In genomic region chr12:120536064-120536791, GRCh38 we compare ENCODE assay signal across 8 cellular contexts. TPM values are rescaled to one million over a fixed set of nuclear protein-coding genes. Genes with fewer than 3 reads are reported as not detected.
DNase-seq lines count a peak whose midpoint lies in the region; ATAC-seq and TF ChIP-seq lines count a peak whose summit lies in the region.

No MANE protein-coding gene starts in this region.

- no peaks in the 10 kb centered on the region for H3K27me3 ChIP-seq in CD4-positive, CD25-positive, alpha-beta regulatory T cell (ENCODE audit: control insufficient read depth, insufficient read depth, low read length)
- H3K27me3 ChIP-seq in PC-3 (ENCODE audit: low read length) (no peaks in the 10 kb centered on the region), dorsolateral prefrontal cortex (no peaks in the 10 kb centered on the region), neutrophil (no peaks in the 10 kb centered on the region)

- no TSS peak for BruUV-seq in PC-3 (replicated peaks; lab: Mats Ljungman, UMichigan)

- peak overlapping the region; percentile 92 for H3K9ac ChIP-seq in PC-3 (ENCODE audit: low read length)

- H3K79me2 ChIP-seq in PC-3 (ENCODE audit: low read length): peaks cover 73% of the 10 kb centered on the region

- peak overlapping the region; percentile 95 to 99 (median 98) for H3K4me3 Mint-ChIP-seq in CD4-positive, CD25-positive, alpha-beta regulatory T cell

- H3F3A ChIP-seq in PC-3 (ENCODE audit: low read length, unreplicated experiment): peaks cover 18% of the 10 kb centered on the region

- H3K27me3 Mint-ChIP-seq in CD4-positive, CD25-positive, alpha-beta regulatory T cell: no peaks in the 10 kb centered on the region

- intact Hi-C loops in PC-3 (cut with micrococcal nuclease): loop anchor here (5.0 kb wide), 2 partner anchors 99 to 151 kb away; partner anchors contain the start of genes COX6A1 and MLEC
- intact Hi-C loops in dorsolateral prefrontal cortex (cut with DNase I): loop anchor here (5.0 kb wide), 2 partner anchors 39 to 41 kb away; partner anchors contain the start of gene DYNLL1 (in 1 of the 2)

- POLR2A ChIA-PET in PC-3 (lab: Charles Lee; ENCODE audit: unreplicated experiment): interaction anchor here (0.6 to 0.7 kb wide), 2 partner anchors 36 to 45 kb away, joined by 3 read pairs; partner anchors contain the start of gene POP5

- H3K9me3 ChIP-seq in CD4-positive, CD25-positive, alpha-beta regulatory T cell (ENCODE audit: control insufficient read depth in 2 of 2, low read length in 2 of 2): no peaks in the 10 kb centered on the region
- H3K9me3 ChIP-seq in PC-3 (ENCODE audit: low read length) (no peaks in the 10 kb centered on the region), neutrophil (no peaks in the 10 kb centered on the region)

- peak overlapping the region; percentile 94 for H3K4me3 ChIP-seq in CD4-positive, CD25-positive, alpha-beta regulatory T cell (ENCODE audit: low read depth, low read length)
- H3K4me3 ChIP-seq in PC-3 (ENCODE audit: low read length) (peak overlapping the region; percentile 92), dorsolateral prefrontal cortex (peak overlapping the region; percentile 64 to 100 (median 97)), neutrophil (ENCODE audit: low read depth in 1 of 2, low read length in 1 of 2) (peak overlapping the region; percentile 79 to 98)

- peaks cover 16% of the 10 kb centered on the region for H3K36me3 Mint-ChIP-seq in CD4-positive, CD25-positive, alpha-beta regulatory T cell

- H3K27ac Mint-ChIP-seq in CD4-positive, CD25-positive, alpha-beta regulatory T cell: peak overlapping the region; percentile 75 to 86 (median 76)

- CTCF ChIA-PET in PC-3 (lab: Charles Lee): interaction anchor here (0.5 kb wide), 1 partner anchor 9 kb away, joined by 3 read pairs; no protein-coding TSS in a partner anchor

- peaks cover 51% of the 10 kb centered on the region for H4K20me1 ChIP-seq in PC-3 (ENCODE audit: low read length)

- H3K9me2 ChIP-seq in PC-3 (replicated peaks; ENCODE audit: low read length): no peaks in the 10 kb centered on the region

- no peak overlapping the region for H2AFZ ChIP-seq in PC-3 (ENCODE audit: low read length)

- H3K4me1 Mint-ChIP-seq in CD4-positive, CD25-positive, alpha-beta regulatory T cell: peaks cover 35 to 69% (median 49%) of the 10 kb centered on the region in 4 donors

- H3K27ac ChIP-seq in CD4-positive, CD25-positive, alpha-beta regulatory T cell (ENCODE audit: insufficient read depth, low read length, poor library complexity, severe bottlenecking): peak overlapping the region; percentile 90
- H3K27ac ChIP-seq in PC-3 (ENCODE audit: low read length) (peak overlapping the region; percentile 70; the same call in 1 of the 2 replicates), dorsolateral prefrontal cortex (peak overlapping the region in 20 of 59 donors; percentile 4 to 96 (median 87)), neutrophil (peak overlapping the region; percentile 92)

- peak; percentile 14 to 69 (median 33) for DNase-seq in CD4-positive, CD25-positive, alpha-beta regulatory T cell
- peak; percentile 72 for DNase-seq in PC-3
- peak in 1 of 10 donors; percentile 26 for DNase-seq in dorsolateral prefrontal cortex
- DNase-seq in mesenteric fat pad (ENCODE audit: low spot score): no peak
- no peak for DNase-seq in H4 (ENCODE audit: low spot score)

- H3K36me3 ChIP-seq in CD4-positive, CD25-positive, alpha-beta regulatory T cell (ENCODE audit: control insufficient read depth, insufficient read depth, low read length): peaks cover 9% of the 10 kb centered on the region
- peaks cover 6% of the 10 kb centered on the region; the same call in 1 of the 2 replicates for H3K36me3 ChIP-seq in PC-3 (ENCODE audit: low read depth, low read length)
- H3K36me3 ChIP-seq in neutrophil: peaks cover 4% of the 10 kb centered on the region

- H3K4me1 ChIP-seq in CD4-positive, CD25-positive, alpha-beta regulatory T cell (ENCODE audit: control insufficient read depth, insufficient read depth, low read length, poor library complexity, severe bottlenecking): peaks cover 68% of the 10 kb centered on the region
- peaks cover 44% of the 10 kb centered on the region for H3K4me1 ChIP-seq in PC-3 (ENCODE audit: insufficient read depth, low read length)
- H3K4me1 ChIP-seq in neutrophil (ENCODE audit: control insufficient read depth in 1 of 2, insufficient read depth in 1 of 2, low read depth in 1 of 2, low read length in 1 of 2): peaks cover 66 to 68% of the 10 kb centered on the region in 2 experiments

- TF ChIP-seq CTCF in PC-3 (conservative IDR thresholded peaks at IDR 0.05; ENCODE audit: low read depth, low read length) (no peak), dorsolateral prefrontal cortex (IDR thresholded peaks at IDR 0.05 in 54 of 56, conservative IDR thresholded peaks at IDR 0.05 in 2 of 56; ENCODE audit: low read depth in 1 of 56, partially characterized antibody in 56 of 56) (no peak), neutrophil (IDR thresholded peaks at IDR 0.05) (no peak)

- ATAC-seq in CD4-positive, CD25-positive, alpha-beta regulatory T cell (ENCODE audit: low read depth in 2 of 2): peak in 1 of 2 donors; percentile 29
- peak; percentile 16 for ATAC-seq in PC-3
- ATAC-seq in HG03175 (IDR thresholded peaks at IDR 0.05; ENCODE audit: unreplicated experiment): no peak
- no peak for ATAC-seq in GM21825 (IDR thresholded peaks at IDR 0.05; ENCODE audit: unreplicated experiment)

- H3K9me3 Mint-ChIP-seq in CD4-positive, CD25-positive, alpha-beta regulatory T cell: no peaks in the 10 kb centered on the region

- peak overlapping the region; percentile 90 for H3K4me2 ChIP-seq in PC-3 (ENCODE audit: low read length)

RNA-seq across cellular contexts. Expression of gene RNF10, which starts 2.1 kb away (rescaled TPM):
- 434 TPM for total RNA-seq in CD4-positive, CD25-positive, alpha-beta regulatory T cell
- polyA plus RNA-seq in CD4-positive, CD25-positive, alpha-beta regulatory T cell: 100 to 1,000 TPM; 106 to 150 (median 114) TPM
- 79.7 and 161 TPM in 2 replicates for total RNA-seq in PC-3 (2014; rRNA removed)
- total RNA-seq in dorsolateral prefrontal cortex: 100 to 1,000 TPM; 177 to 288 (median 215) TPM
- total RNA-seq in mesenteric fat pad: 224 TPM
- 59.4 and 74.9 TPM in 2 replicates for total RNA-seq in H4 (2014; rRNA removed; shearing (Covaris generic))

RNA-seq across cellular contexts. Expression of gene COQ5, which starts 7.3 kb away (rescaled TPM):
- total RNA-seq in CD4-positive, CD25-positive, alpha-beta regulatory T cell: 11.5 TPM
- polyA plus RNA-seq in CD4-positive, CD25-positive, alpha-beta regulatory T cell: 10 to 100 TPM; 40.4 to 67.4 (median 45.9) TPM
- total RNA-seq in PC-3 (2014; rRNA removed): 40.4 and 41.2 TPM in 2 replicates
- total RNA-seq in dorsolateral prefrontal cortex: 10 to 100 TPM; 14.4 to 30.4 (median 22.9) TPM
- total RNA-seq in mesenteric fat pad: 23.3 TPM
- 47.9 and 50.9 TPM in 2 replicates for total RNA-seq in H4 (2014; rRNA removed; shearing (Covaris generic))

RNA-seq across cellular contexts. Expression of gene DYNLL1, which starts 40.3 kb away (rescaled TPM):
- total RNA-seq in CD4-positive, CD25-positive, alpha-beta regulatory T cell: 99.0 TPM
- 100 to 1,000 TPM; 480 to 692 (median 547) TPM for polyA plus RNA-seq in CD4-positive, CD25-positive, alpha-beta regulatory T cell
- total RNA-seq in PC-3 (2014; rRNA removed) (283 and 396 TPM in 2 replicates), dorsolateral prefrontal cortex (100 to 1,000 TPM; 262 to 795 (median 615) TPM), mesenteric fat pad (142 TPM)
- total RNA-seq in H4 (2014; rRNA removed; shearing (Covaris generic)): 538 and 559 TPM in 2 replicates

RNA-seq across cellular contexts. Expression of gene POP5, which starts 45.0 kb away (rescaled TPM):
- total RNA-seq in CD4-positive, CD25-positive, alpha-beta regulatory T cell: 32.3 TPM
- polyA plus RNA-seq in CD4-positive, CD25-positive, alpha-beta regulatory T cell: 10 to 100 TPM; 71.2 to 88.4 (median 79.0) TPM
- total RNA-seq in PC-3 (2014; rRNA removed): 83.8 and 89.8 TPM in 2 replicates
- total RNA-seq in dorsolateral prefrontal cortex: 10 to 100 TPM; 18.5 to 43.3 (median 29.0) TPM
- total RNA-seq in mesenteric fat pad: 33.8 TPM
- total RNA-seq in H4 (2014; rRNA removed; shearing (Covaris generic)): 71.1 and 77.5 TPM in 2 replicates

Comparison
In these comparisons a context has a peak if more than half of its experiments do, and no peak if none do; other contexts are left out.
1. DNase-seq: peak in CD4-positive, CD25-positive, alpha-beta regulatory T cell (3 of 3) and PC-3 (single experiment); none in mesenteric fat pad (single experiment) and H4 (single experiment).
2. Peak in every context shown above with its lines, with median percentiles within 50 percentile points of each other: H3K4me3 ChIP-seq.